ENCODE assay signal across 9 cellular contexts in the genomic region with DNA sequence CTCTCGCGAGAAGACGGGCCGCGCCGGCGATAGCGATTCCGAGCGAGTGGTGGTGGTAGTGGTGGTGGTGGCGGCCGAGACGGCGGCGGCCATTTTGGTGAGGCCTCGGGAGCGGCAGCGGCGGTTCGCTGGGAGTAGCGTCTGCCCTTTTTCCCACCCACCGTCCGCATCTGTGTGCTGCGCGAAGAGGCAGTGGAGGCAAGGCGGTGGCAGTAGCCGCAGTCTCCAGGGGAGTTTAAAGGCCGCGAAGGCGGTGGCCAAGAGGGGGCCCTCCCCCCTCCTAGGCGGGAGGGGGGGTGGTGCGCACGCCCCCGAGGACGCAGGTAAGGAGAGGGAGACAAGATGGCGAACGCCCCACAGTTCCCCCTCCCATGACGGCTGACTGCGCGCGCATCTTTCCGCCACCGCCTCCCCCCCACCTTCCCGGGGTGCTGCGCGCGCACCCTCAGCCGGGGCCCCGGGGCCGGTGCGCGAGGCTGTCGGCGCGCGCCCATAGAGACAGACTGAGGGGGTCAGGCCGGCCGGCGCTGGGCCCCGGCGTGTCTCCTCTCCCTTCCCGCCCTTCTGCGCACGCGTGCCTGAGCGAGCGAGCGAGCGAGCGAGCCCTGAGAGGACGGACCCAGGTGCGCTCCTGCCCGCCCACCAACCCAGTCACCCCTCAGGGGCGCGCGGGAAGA. TPM values are rescaled to one million over a fixed set of nuclear protein-coding genes. Genes with fewer than 3 reads are reported as not detected.
DNase-seq lines count a peak whose midpoint lies in the region; ATAC-seq, FAIRE-seq and TF ChIP-seq lines count a peak whose summit lies in the region.
"Had no signal": no experiment of that assay in that cellular context is flagged by ENCODE, and none has a peak within 500 bp of the region (broad histone marks: within the 10 kb centered on the region; RNA-seq: fewer than 3 reads in every experiment).

No MANE protein-coding gene starts in this region.

- ATAC-seq in GM19043 (IDR thresholded peaks at IDR 0.05; ENCODE audit: low read depth, unreplicated experiment): peak; percentile 46
- peak; percentile 59 for ATAC-seq in HG03342 (IDR thresholded peaks at IDR 0.05; ENCODE audit: unreplicated experiment)

- H3K4me3 ChIP-seq in keratinocyte (ENCODE audit: control insufficient read depth in 2 of 3, extremely low read depth in 1 of 3, insufficient read depth in 2 of 3, low read depth in 1 of 3, low read length in 3 of 3): peak overlapping the region; percentile 90 to 99 (median 92)

- H3K9me3 ChIP-seq in keratinocyte (ENCODE audit: control insufficient read depth, low read depth, low read length): no peaks in the 10 kb centered on the region

- H3K27me3 ChIP-seq in keratinocyte (ENCODE audit: control insufficient read depth, extremely low read depth, insufficient read depth, low read length): no peaks in the 10 kb centered on the region

- H3K4me2 ChIP-seq in keratinocyte (ENCODE audit: control insufficient read depth, extremely low read depth, insufficient read depth, low read depth, low read length): peak overlapping the region; percentile 93

- dilution Hi-C loops in keratinocyte (cut with MboI; ENCODE audit: extremely low pct_ligation_motif_present, low sequenced_read_pairs): no loop called here

- H3K9me1 ChIP-seq in keratinocyte (ENCODE audit: control insufficient read depth, extremely low read depth, insufficient read depth, low read length): no peaks in the 10 kb centered on the region

- FAIRE-seq in keratinocyte (lab: Jason Lieb, UNC): no peak
- FAIRE-seq: TTC549 had no signal

- DNase-seq in AML-193 (lab: John Stamatoyannopoulos, UW): peak; percentile 75 to 77
- DNase-seq in NCI-H345 treated with DMSO at 0.1 percent for 48 hours (lab: John Stamatoyannopoulos, UW; ENCODE audit: unreplicated experiment): peak; percentile 95
- DNase-seq in activated CD4-positive, CD25-positive, alpha-beta regulatory T cell treated with anti-CD3 and anti-CD28 coated beads, Interleukin-2, amount 50 U/mL, for 16 hours (ENCODE audit: low read depth, low spot score): peak; percentile 99
- peak; percentile 99 for DNase-seq in central memory CD4-positive, alpha-beta T cell
- DNase-seq in keratinocyte (ENCODE audit: low read depth, low spot score): peak; percentile 71
- peak; percentile 98 for DNase-seq in stimulated activated CD4-positive, alpha-beta T cell treated with anti-CD3 and anti-CD28 coated beads, Interleukin-12 subunit alpha, Interleukin-12 subunit beta, amount 100 ng/mL, for 4 hours

- no peaks in the 10 kb centered on the region for H4K20me1 ChIP-seq in keratinocyte (ENCODE audit: control insufficient read depth, extremely low read depth, insufficient read depth, low read length)

- H3K9ac ChIP-seq in keratinocyte (ENCODE audit: control insufficient read depth, extremely low read depth, insufficient read depth, low read length): peak overlapping the region; percentile 94

- H3K27ac ChIP-seq in keratinocyte (ENCODE audit: control insufficient read depth, insufficient read depth, low read length): peak overlapping the region; percentile 93

- H3K36me3 ChIP-seq in keratinocyte (ENCODE audit: control insufficient read depth in 2 of 2, extremely low read depth in 1 of 2, insufficient read depth in 2 of 2, low read length in 2 of 2): peaks cover 10 to 13% of the 10 kb centered on the region in 2 experiments

- peak overlapping the region; percentile 62 for H2AFZ ChIP-seq in keratinocyte (ENCODE audit: control insufficient read depth, low read length)

- H3K4me1 ChIP-seq in keratinocyte (ENCODE audit: control insufficient read depth, extremely low read depth, insufficient read depth, low read length): peaks cover 12% of the 10 kb centered on the region

- peaks cover 37% of the 10 kb centered on the region for H3K79me2 ChIP-seq in keratinocyte (ENCODE audit: control insufficient read depth, insufficient read depth, low read length)

- TF ChIP-seq CTCF in keratinocyte (optimal IDR thresholded peaks at IDR 0.05 in 1 of 3, IDR thresholded peaks at IDR 0.05 in 1 of 3, conservative IDR thresholded peaks at IDR 0.05 in 1 of 3; ENCODE audit: extremely low read depth in 1 of 3, insufficient read depth in 2 of 3, low read length in 3 of 3): no peak

RNA-seq across cellular contexts. Expression of a gene that starts 0.7 kb away (rescaled TPM):
- polyA plus RNA-seq in keratinocyte: 1.0 to 4.6 TPM (median 1.4 TPM) in 3 replicates
- polyA plus RNA-seq in keratinocyte (2011; ENCODE audit: low read depth): 5.6 TPM
- polyA plus RNA-seq in keratinocyte (2011; cell fraction: cytosol; rRNA removed): 1.6 and 2.8 TPM in 2 replicates
- 21.8 and 24.4 TPM in 2 replicates for polyA plus RNA-seq in keratinocyte (2011; cell fraction: nucleus; rRNA removed)
- polyA plus RNA-seq in keratinocyte (2012; ENCODE audit: low replicate concordance): 6.1 and 14.4 TPM in 2 replicates
- polyA minus RNA-seq in keratinocyte: 10.7 to 92.1 TPM (median 11.8 TPM) in 3 replicates
- 9.0 TPM for polyA minus RNA-seq in keratinocyte (2011; cell fraction: cytosol; rRNA and poly(A)+ RNA removed)
- 21.9 and 33.0 TPM in 2 replicates for polyA minus RNA-seq in keratinocyte (2011; cell fraction: nucleus; rRNA and poly(A)+ RNA removed)

RNA-seq across cellular contexts. Expression of a gene that starts 40.0 kb away (rescaled TPM):
- 5.1 to 7.7 TPM (median 7.3 TPM) in 3 replicates for polyA plus RNA-seq in keratinocyte
- polyA plus RNA-seq in keratinocyte (2011; ENCODE audit: low read depth): 9.2 TPM
- 4.7 and 7.9 TPM in 2 replicates for polyA plus RNA-seq in keratinocyte (2011; cell fraction: cytosol; rRNA removed)
- 34.3 and 40.8 TPM in 2 replicates for polyA plus RNA-seq in keratinocyte (2011; cell fraction: nucleus; rRNA removed)
- polyA plus RNA-seq in keratinocyte (2012; ENCODE audit: low replicate concordance): 27.7 and 29.5 TPM in 2 replicates
- polyA minus RNA-seq in keratinocyte: 8.6 to 23.9 TPM (median 9.5 TPM) in 3 replicates
- 10.2 TPM for polyA minus RNA-seq in keratinocyte (2011; cell fraction: cytosol; rRNA and poly(A)+ RNA removed)
- polyA minus RNA-seq in keratinocyte (2011; cell fraction: nucleus; rRNA and poly(A)+ RNA removed): 15.7 and 18.5 TPM in 2 replicates

RNA-seq across cellular contexts. Expression of a gene that starts 47.5 kb away (rescaled TPM):
- 4.3 to 7.4 TPM (median 4.8 TPM) in 3 replicates for polyA plus RNA-seq in keratinocyte
- polyA plus RNA-seq in keratinocyte (2011; ENCODE audit: low read depth): 17.8 TPM
- 3.6 and 7.5 TPM in 2 replicates for polyA plus RNA-seq in keratinocyte (2011; cell fraction: cytosol; rRNA removed)
- polyA plus RNA-seq in keratinocyte (2011; cell fraction: nucleus; rRNA removed): 19.0 and 23.4 TPM in 2 replicates
- 21.1 and 33.1 TPM in 2 replicates for polyA plus RNA-seq in keratinocyte (2012; ENCODE audit: low replicate concordance)
- polyA minus RNA-seq in keratinocyte: 2.3 to 12.0 TPM (median 4.2 TPM) in 3 replicates
- polyA minus RNA-seq in keratinocyte (2011; cell fraction: cytosol; rRNA and poly(A)+ RNA removed): 19.2 TPM
- polyA minus RNA-seq in keratinocyte (2011; cell fraction: nucleus; rRNA and poly(A)+ RNA removed): 4.0 TPM in 2 replicates

RNA-seq across cellular contexts. Expression of a gene that starts 49.9 kb away (rescaled TPM):
- 28.9 to 40.6 TPM (median 31.8 TPM) in 3 replicates for polyA plus RNA-seq in keratinocyte
- 9.0 TPM for polyA plus RNA-seq in keratinocyte (2011; ENCODE audit: low read depth)
- polyA plus RNA-seq in keratinocyte (2011; cell fraction: cytosol; rRNA removed): 16.2 and 16.6 TPM in 2 replicates
- polyA plus RNA-seq in keratinocyte (2011; cell fraction: nucleus; rRNA removed): 121 and 138 TPM in 2 replicates
- polyA plus RNA-seq in keratinocyte (2012; ENCODE audit: low replicate concordance): 20.9 and 28.6 TPM in 2 replicates
- polyA minus RNA-seq in keratinocyte: 29.8 to 36.4 TPM (median 34.7 TPM) in 3 replicates
- polyA minus RNA-seq in keratinocyte (2011; cell fraction: cytosol; rRNA and poly(A)+ RNA removed): 15.7 TPM
- polyA minus RNA-seq in keratinocyte (2011; cell fraction: nucleus; rRNA and poly(A)+ RNA removed): 28.6 and 36.6 TPM in 2 replicates

Comparison
In these comparisons a context has a peak if more than half of its experiments do, and no peak if none do; other contexts are left out.
1. Peak in every context shown above with its lines: DNase-seq, ATAC-seq, H3K4me3 ChIP-seq and H3K27ac ChIP-seq.